In the genomic region with DNA sequence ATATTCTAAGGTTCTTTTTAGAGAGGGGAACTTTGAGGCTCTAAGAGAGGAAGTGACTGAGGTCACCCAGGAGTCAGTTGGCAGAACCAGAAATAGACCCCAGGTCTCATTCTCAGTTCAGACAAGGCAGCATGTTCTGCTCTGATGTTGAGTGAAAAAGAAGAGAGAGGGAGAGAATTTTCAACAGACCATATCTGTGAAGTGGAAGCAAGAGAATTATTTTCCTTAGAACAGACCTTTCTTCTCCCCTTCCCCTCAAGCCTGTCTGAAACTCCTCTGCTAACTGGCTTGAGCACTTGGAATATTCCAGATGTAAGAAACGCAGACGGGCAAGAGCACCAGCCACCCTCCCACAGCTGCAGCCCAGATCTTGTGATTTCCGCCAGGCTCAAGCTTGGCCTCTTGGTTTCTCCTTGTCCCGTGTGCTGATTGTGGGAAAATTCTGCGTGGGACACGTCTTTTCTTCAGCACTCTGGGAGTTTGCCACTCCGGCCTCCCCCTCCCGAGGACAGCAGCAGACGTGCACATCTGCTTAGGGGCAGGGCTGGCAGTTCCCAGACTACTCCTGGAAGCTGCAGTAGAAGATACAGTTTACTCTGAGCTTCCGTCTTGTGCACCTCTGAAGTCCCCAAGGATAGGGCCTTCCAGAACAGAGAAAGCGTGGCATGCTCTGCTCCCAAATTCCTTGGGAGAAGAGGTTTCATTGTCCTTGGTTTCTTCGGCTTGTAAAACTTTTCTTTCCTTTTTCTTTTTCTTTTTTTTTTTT, we compare ENCODE assay signal across 8 cellular contexts. TPM values are rescaled to one million over a fixed set of nuclear protein-coding genes. Genes with fewer than 3 reads are reported as not detected.
DNase-seq lines count a peak whose midpoint lies in the region; ATAC-seq and TF ChIP-seq lines count a peak whose summit lies in the region.

No MANE protein-coding gene starts in this region.

- intact Hi-C loops in activated T-helper 2 cell treated with anti-CD3 and anti-CD28 coated beads, Interferon-gamma antibody, Interleukin-2, Interleukin-4, amounts not matched to agents 10 μg/mL and 5 μg/mL and 100 μg/mL, durations not matched to agents 14 hours and 24 hours and 36 hours (cut with micrococcal nuclease) = loop anchor here (2.0 kb wide), 1 partner anchor 15 kb away; no protein-coding TSS in a partner anchor

- DNase-seq in activated T-helper 2 cell treated with anti-CD3 and anti-CD28 coated beads, Interferon-gamma antibody, Interleukin-2, Interleukin-4, amounts not matched to agents 10 μg/mL and 5 μg/mL and 100 μg/mL, durations not matched to agents 14 hours and 24 hours and 36 hours (ENCODE audit: low spot score) = no peak
- DNase-seq in NCI-H69 (lab: John Stamatoyannopoulos, UW) (no peak), nucleus accumbens (lab: John Stamatoyannopoulos, UW) (no peak), NCI-H226 (no peak), retina (no peak)

- ATAC-seq in GM19438 (IDR thresholded peaks at IDR 0.05; ENCODE audit: low read depth, unreplicated experiment) (peak; percentile 91), HG03342 (IDR thresholded peaks at IDR 0.05; ENCODE audit: unreplicated experiment) (peak; percentile 97)

- peaks cover 61% of the 10 kb centered on the region for H3K4me1 ChIP-seq in DOHH2 (ENCODE audit: control insufficient read depth, low read length)

- H3K27ac ChIP-seq in DOHH2 (ENCODE audit: low read depth, low read length) = peak overlapping the region; percentile 61

- TF ChIP-seq CTCF in DOHH2 (IDR thresholded peaks at IDR 0.05; ENCODE audit: low read depth, low read length, poor library complexity, severe bottlenecking) = no peak

- no peaks in the 10 kb centered on the region for H3K27me3 ChIP-seq in DOHH2 (ENCODE audit: control insufficient read depth, low read length)

- no peaks in the 10 kb centered on the region for H3K79me2 ChIP-seq in DOHH2 (ENCODE audit: control insufficient read depth, low read length)

- peaks cover 44% of the 10 kb centered on the region for H3K4me1 Mint-ChIP-seq in activated T-helper 2 cell treated with anti-CD3 and anti-CD28 coated beads, Interferon-gamma antibody, Interleukin-2, Interleukin-4, amounts not matched to agents 10 μg/mL and 5 μg/mL and 100 μg/mL, durations not matched to agents 14 hours and 24 hours and 36 hours (ENCODE audit: low read depth)

- H3K36me3 ChIP-seq in DOHH2 (ENCODE audit: control insufficient read depth, low read length) = no peaks in the 10 kb centered on the region

- H3K9me3 ChIP-seq in DOHH2 (ENCODE audit: control insufficient read depth, insufficient read depth, low read length) = no peaks in the 10 kb centered on the region

- H3K4me3 Mint-ChIP-seq in activated T-helper 2 cell treated with anti-CD3 and anti-CD28 coated beads, Interferon-gamma antibody, Interleukin-2, Interleukin-4, amounts not matched to agents 10 μg/mL and 5 μg/mL and 100 μg/mL, durations not matched to agents 14 hours and 24 hours and 36 hours (ENCODE audit: low read depth) = peak overlapping the region; percentile 28

- peak overlapping the region; percentile 53 for H3K27ac Mint-ChIP-seq in activated T-helper 2 cell treated with anti-CD3 and anti-CD28 coated beads, Interferon-gamma antibody, Interleukin-2, Interleukin-4, amounts not matched to agents 10 μg/mL and 5 μg/mL and 100 μg/mL, durations not matched to agents 14 hours and 24 hours and 36 hours

- H3K4me3 ChIP-seq in DOHH2 (ENCODE audit: low read length) = peak overlapping the region; percentile 70

- no peaks in the 10 kb centered on the region for H4K20me1 ChIP-seq in DOHH2 (ENCODE audit: control insufficient read depth, insufficient read depth, low read depth, low read length)

- H3K4me2 ChIP-seq in DOHH2 (ENCODE audit: low read length) = peak overlapping the region; percentile 86

- H3K27me3 Mint-ChIP-seq in activated T-helper 2 cell treated with anti-CD3 and anti-CD28 coated beads, Interferon-gamma antibody, Interleukin-2, Interleukin-4, amounts not matched to agents 10 μg/mL and 5 μg/mL and 100 μg/mL, durations not matched to agents 14 hours and 24 hours and 36 hours (ENCODE audit: low read depth) = no peaks in the 10 kb centered on the region

- no peaks in the 10 kb centered on the region for H3K9me2 ChIP-seq in DOHH2 (replicated peaks; ENCODE audit: control insufficient read depth, low read length)

- H3K36me3 Mint-ChIP-seq in activated T-helper 2 cell treated with anti-CD3 and anti-CD28 coated beads, Interferon-gamma antibody, Interleukin-2, Interleukin-4, amounts not matched to agents 10 μg/mL and 5 μg/mL and 100 μg/mL, durations not matched to agents 14 hours and 24 hours and 36 hours (ENCODE audit: low read depth) = peaks cover 9% of the 10 kb centered on the region

- H3K9me3 Mint-ChIP-seq in activated T-helper 2 cell treated with anti-CD3 and anti-CD28 coated beads, Interferon-gamma antibody, Interleukin-2, Interleukin-4, amounts not matched to agents 10 μg/mL and 5 μg/mL and 100 μg/mL, durations not matched to agents 14 hours and 24 hours and 36 hours = peaks cover 15% of the 10 kb centered on the region

- H3F3A ChIP-seq in DOHH2 (ENCODE audit: control insufficient read depth, insufficient read depth) = peaks cover 39% of the 10 kb centered on the region

RNA-seq across cellular contexts. Expression of a gene that starts 22.7 kb away (rescaled TPM):
- 360 and 371 TPM in 2 replicates for total RNA-seq in activated T-helper 2 cell treated with anti-CD3 and anti-CD28 coated beads, Interferon-gamma antibody, Interleukin-2, Interleukin-4, amounts not matched to agents 10 μg/mL and 5 μg/mL and 100 μg/mL, durations not matched to agents 14 hours and 24 hours and 36 hours
